ENCODE assay signal across 20 cellular contexts in genomic region chr15:34793071-34793470, GRCh38. TPM values are rescaled to one million over a fixed set of nuclear protein-coding genes. Genes with fewer than 3 reads are reported as not detected.
"Had no signal": no experiment of that assay in that cellular context is flagged by ENCODE, and none has a peak within 500 bp of the region (broad histone marks: within the 10 kb centered on the region; RNA-seq: fewer than 3 reads in every experiment).

No MANE protein-coding gene starts in this region.

- H3K4me1 ChIP-seq: foreskin keratinocyte, uterus had no signal

- H3K27ac ChIP-seq: brain microvascular endothelial cell, foreskin keratinocyte, left lung, sigmoid colon, uterus had no signal

- H3K9me3 ChIP-seq: left lung, sigmoid colon, tibial artery, uterus had no signal

- H3K27me3 ChIP-seq: tibial artery, uterus had no signal

- H3K4me3 ChIP-seq: left lung, sigmoid colon, uterus had no signal

- DNase-seq: activated CD4-positive, alpha-beta T cell treated with anti-CD3 and anti-CD28 coated beads, Interleukin-2, amount 50 U/mL, for 1 hour; activated CD8-positive, alpha-beta memory T cell treated with anti-CD3 and anti-CD28 coated beads for 24 hours; activated gamma-delta T cell treated with Interleukin-2 at 50 U/mL for 16 hours; amniotic stem cell; brain microvascular endothelial cell; cerebellar nuclear complex; effector memory CD4-positive, alpha-beta T cell; foreskin keratinocyte; glutamatergic neuron; left lung; mesenchymal stem cell; sigmoid colon; stimulated activated CD4-positive, alpha-beta T cell treated with anti-CD3 and anti-CD28 coated beads, Interleukin-15, amount 100 ng/mL, for 24 hours; stimulated activated CD4-positive, alpha-beta T cell treated with anti-CD3 and anti-CD28 coated beads, Interleukin-4, amount 100 ng/mL, for 1 hour; stimulated activated naive B cell treated with anti-CD40 and anti-IgM and Interleukin-4, amounts not matched to agents 10 μg/mL and 1 μg/mL and 100 μg/mL, for 72 hours; tibial artery; uterus had no signal

- H3K36me3 ChIP-seq: brain microvascular endothelial cell, left lung, sigmoid colon, uterus had no signal

RNA-seq across cellular contexts. Expression of gene ACTC1, which starts 2.3 kb away (rescaled TPM):
- total RNA-seq: foreskin keratinocyte, pulmonary artery endothelial cell had no signal
- polyA plus RNA-seq: foreskin keratinocyte, neural cell had no signal

RNA-seq across cellular contexts. Expression of gene GJD2, which starts 38.3 kb away (rescaled TPM):
- total RNA-seq: foreskin keratinocyte, left lung, osteocyte, pulmonary artery endothelial cell had no signal
- polyA plus RNA-seq: foreskin keratinocyte, sigmoid colon had no signal
